8 cellular contexts compared by ENCODE assay signal in the genomic region with DNA sequence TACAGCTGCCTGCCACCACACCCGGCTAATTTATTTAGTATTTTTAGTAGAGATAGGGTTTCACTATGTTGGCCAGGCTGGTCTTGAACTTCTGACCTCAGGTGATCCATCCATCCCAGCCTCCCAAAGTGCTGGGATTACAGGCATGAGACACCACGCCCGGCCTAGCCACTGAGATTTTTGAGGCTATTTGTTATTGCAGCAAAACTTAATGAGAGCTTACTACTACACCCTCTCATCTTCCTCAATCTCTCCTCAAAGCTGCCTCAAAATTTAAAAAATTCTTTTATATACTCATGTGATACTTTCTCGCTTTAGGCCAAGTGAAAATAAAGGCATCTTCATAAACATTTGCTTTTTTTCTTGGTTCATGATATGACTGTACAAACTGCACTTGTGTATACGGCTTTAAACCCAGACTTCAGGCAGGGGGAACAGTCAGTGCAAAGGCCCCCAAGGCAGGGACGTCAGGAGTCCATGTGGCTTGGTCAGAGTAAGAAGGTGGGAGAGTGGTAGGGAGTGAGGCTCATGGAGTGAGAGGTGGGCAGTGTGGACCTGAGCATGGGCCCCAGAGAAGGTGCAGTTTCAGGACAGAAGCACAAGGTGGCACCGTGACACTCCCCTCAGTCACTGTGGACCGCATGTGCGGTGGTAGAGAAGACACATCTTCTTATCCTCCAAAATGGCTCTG. TPM values are rescaled to one million over a fixed set of nuclear protein-coding genes. Genes with fewer than 3 reads are reported as not detected.
DNase-seq lines count a peak whose midpoint lies in the region; ATAC-seq lines count a peak whose summit lies in the region.

No MANE protein-coding gene starts in this region.

- ATAC-seq in GM19035 (IDR thresholded peaks at IDR 0.05; ENCODE audit: unreplicated experiment): peak; percentile 51
- peak; percentile 37 for ATAC-seq in HG03378 (IDR thresholded peaks at IDR 0.05; ENCODE audit: unreplicated experiment)

- DNase-seq in Ammon's horn (ENCODE audit: low spot score): peak; percentile 89
- DNase-seq in NCI-H69 (lab: John Stamatoyannopoulos, UW): peak; percentile 94
- peak; percentile 67 for DNase-seq in activated CD4-positive, alpha-beta T cell treated with anti-CD3 and anti-CD28 coated beads, Interleukin-2, amount 50 U/mL, for 1 hour
- DNase-seq in dermis blood vessel endothelial cell: peak; percentile 88
- DNase-seq in medulla oblongata (ENCODE audit: extremely low spot score): peak; percentile 92
- peak; percentile 48 to 51 for DNase-seq in stimulated activated CD8-positive, alpha-beta memory T cell treated with anti-CD3 and anti-CD28 coated beads, Interleukin-15, amount 100 ng/mL, for 48 hours (ENCODE audit: low read depth in 2 of 2)

RNA-seq across cellular contexts. Expression of gene SYPL1, which starts 55.5 kb away (rescaled TPM):
- total RNA-seq in dermis blood vessel endothelial cell: 92.7 and 133 TPM in 2 replicates

Comparison
In these comparisons a context has a peak if more than half of its experiments do, and no peak if none do; other contexts are left out.
1. Peak in every context shown above with its lines: DNase-seq and ATAC-seq.